1 cellular context compared by ENCODE assay signal in the genomic region with DNA sequence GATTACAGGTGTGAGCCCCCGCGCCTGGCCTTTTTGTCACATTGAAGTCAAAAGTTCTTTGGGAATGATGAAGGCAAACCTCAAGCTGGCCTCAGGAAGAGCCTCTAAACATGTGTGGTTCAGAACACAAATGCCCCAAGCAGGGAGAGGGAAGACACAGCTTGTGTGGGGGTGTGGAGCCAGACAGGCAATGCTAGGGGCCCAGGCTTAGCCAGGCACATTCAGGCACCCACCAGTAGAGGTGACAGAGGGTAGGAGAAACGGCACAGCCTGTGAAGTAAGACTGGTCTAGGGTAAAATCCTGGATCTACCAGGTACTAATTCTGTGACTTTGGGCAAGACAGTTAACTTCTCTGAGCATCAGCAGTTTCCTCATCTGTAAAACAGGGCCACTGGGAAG.
TF ChIP-seq lines count a peak whose summit lies in the region.

No MANE protein-coding gene starts in this region.

TF ChIP-seq in K562, 482 proteins besides CTCF, POLR2A, EP300 and RAD21 (continued from another document):
- TF ChIP-seq TFAP4 (CRISPR knock-in tag; IDR thresholded peaks at IDR 0.05; ENCODE audit: borderline replicate concordance), result 0 out of 2 replicates have a peak, but pooled peaks have one; percentile 9
- TF ChIP-seq ZFX (CRISPR knock-in tag; IDR thresholded peaks at IDR 0.05), result peak; percentile 1; the same call in 1 of the 2 replicates
- peak; percentile 81 for TF ChIP-seq ZNF740 (CRISPR knock-in tag; IDR thresholded peaks at IDR 0.05)
- no peak for TF ChIP-seq ZNF740 (tag; IDR thresholded peaks at IDR 0.05)
- TF ChIP-seq, protein P1, sequence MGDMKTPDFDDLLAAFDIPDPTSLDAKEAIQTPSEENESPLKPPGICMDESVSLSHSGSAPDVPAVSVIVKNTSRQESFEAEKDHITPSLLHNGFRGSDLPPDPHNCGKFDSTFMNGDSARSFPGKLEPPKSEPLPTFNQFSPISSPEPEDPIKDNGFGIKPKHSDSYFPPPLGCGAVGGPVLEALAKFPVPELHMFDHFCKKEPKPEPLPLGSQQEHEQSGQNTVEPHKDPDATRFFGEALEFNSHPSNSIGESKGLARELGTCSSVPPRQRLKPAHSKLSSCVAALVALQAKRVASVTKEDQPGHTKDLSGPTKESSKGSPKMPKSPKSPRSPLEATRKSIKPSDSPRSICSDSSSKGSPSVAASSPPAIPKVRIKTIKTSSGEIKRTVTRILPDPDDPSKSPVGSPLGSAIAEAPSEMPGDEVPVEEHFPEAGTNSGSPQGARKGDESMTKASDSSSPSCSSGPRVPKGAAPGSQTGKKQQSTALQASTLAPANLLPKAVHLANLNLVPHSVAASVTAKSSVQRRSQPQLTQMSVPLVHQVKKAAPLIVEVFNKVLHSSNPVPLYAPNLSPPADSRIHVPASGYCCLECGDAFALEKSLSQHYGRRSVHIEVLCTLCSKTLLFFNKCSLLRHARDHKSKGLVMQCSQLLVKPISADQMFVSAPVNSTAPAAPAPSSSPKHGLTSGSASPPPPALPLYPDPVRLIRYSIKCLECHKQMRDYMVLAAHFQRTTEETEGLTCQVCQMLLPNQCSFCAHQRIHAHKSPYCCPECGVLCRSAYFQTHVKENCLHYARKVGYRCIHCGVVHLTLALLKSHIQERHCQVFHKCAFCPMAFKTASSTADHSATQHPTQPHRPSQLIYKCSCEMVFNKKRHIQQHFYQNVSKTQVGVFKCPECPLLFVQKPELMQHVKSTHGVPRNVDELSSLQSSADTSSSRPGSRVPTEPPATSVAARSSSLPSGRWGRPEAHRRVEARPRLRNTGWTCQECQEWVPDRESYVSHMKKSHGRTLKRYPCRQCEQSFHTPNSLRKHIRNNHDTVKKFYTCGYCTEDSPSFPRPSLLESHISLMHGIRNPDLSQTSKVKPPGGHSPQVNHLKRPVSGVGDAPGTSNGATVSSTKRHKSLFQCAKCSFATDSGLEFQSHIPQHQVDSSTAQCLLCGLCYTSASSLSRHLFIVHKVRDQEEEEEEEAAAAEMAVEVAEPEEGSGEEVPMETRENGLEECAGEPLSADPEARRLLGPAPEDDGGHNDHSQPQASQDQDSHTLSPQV (IDR thresholded peaks at IDR 0.05), result peak; percentile 51
- no peak for TF ChIP-seq SMAD2 (IDR thresholded peaks at IDR 0.05; ENCODE audit: low read depth, low read length)
- TF ChIP-seq BRD4 (IDR thresholded peaks at IDR 0.05), result 0 out of 2 replicates have a peak, but pooled peaks have one; percentile 78
- TF ChIP-seq C11orf30 (IDR thresholded peaks at IDR 0.05; ENCODE audit: low read depth), result no peak
- TF ChIP-seq SMARCB1 (IDR thresholded peaks at IDR 0.05; ENCODE audit: insufficient read length, low read depth), result no peak
- 0 out of 2 replicates have a peak, but pooled peaks have one; percentile 37 for TF ChIP-seq L3MBTL2 (IDR thresholded peaks at IDR 0.05)
- 0 out of 2 replicates have a peak, but pooled peaks have one; percentile 73 for TF ChIP-seq ZNF57 (CRISPR knock-in tag; IDR thresholded peaks at IDR 0.05)
TF ChIP-seq in K562: peak in this region for 13.
